Comparison of ENCODE assay signal across 2 cellular contexts in the genomic region with DNA sequence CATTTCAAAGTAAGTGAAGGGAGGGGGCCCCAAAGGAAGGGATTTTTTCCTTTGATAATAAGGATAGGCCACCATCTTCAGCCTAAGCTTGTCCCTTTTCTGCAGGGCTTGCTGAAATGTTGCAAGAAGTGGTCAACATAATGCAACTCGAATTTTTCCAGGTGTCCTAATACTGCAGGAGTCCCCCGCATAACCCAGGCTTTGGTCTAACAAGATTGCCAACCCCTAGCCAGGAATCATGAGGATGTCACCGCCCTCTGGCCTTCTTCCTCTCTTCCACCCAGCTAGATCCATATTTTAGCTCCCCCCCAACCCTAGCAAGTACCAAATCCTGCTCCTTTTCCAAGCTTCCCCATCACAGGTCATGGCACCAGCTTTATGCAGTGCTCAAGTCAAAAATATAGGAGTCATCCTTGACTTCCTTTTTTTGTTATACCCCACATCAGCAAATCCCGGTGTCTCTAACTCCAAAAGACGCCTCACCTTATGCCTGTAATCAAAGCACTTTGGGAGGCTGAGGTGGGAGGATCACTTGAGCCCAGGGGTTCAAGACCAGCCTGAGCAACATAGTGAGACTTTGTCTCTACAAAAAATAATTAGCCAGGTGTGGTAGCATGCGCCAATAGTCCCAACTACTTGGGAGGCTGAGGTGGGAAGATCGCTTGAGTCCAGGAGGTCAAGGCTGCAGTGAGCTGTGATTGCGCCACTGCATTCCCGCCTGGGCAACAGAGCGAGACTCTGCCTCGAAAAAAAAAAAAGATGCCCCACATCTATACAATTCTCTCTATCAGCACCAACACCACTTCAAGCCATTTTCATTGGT.
TF ChIP-seq lines count a peak whose summit lies in the region.

No MANE protein-coding gene starts in this region.

TF ChIP-seq in HEK293, 187 proteins besides CTCF, POLR2A, EP300 and RAD21:
- TF ChIP-seq, protein P1, sequence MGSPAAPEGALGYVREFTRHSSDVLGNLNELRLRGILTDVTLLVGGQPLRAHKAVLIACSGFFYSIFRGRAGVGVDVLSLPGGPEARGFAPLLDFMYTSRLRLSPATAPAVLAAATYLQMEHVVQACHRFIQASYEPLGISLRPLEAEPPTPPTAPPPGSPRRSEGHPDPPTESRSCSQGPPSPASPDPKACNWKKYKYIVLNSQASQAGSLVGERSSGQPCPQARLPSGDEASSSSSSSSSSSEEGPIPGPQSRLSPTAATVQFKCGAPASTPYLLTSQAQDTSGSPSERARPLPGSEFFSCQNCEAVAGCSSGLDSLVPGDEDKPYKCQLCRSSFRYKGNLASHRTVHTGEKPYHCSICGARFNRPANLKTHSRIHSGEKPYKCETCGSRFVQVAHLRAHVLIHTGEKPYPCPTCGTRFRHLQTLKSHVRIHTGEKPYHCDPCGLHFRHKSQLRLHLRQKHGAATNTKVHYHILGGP (tag by site-specific recombination; IDR thresholded peaks at IDR 0.05), result no peak
- no peak for TF ChIP-seq ZNF416 (tag by site-specific recombination; IDR thresholded peaks at IDR 0.05)
- peak; percentile 2 for TF ChIP-seq GLIS1 (tag by site-specific recombination; IDR thresholded peaks at IDR 0.05)
- no peak for TF ChIP-seq GFI1B (tag by site-specific recombination; IDR thresholded peaks at IDR 0.05)
- TF ChIP-seq ZNF324 (tag by site-specific recombination; IDR thresholded peaks at IDR 0.05), result no peak

TF ChIP-seq in H1, 55 proteins besides CTCF, POLR2A, EP300 and RAD21:
- TF ChIP-seq RFX5 (IDR thresholded peaks at IDR 0.05; ENCODE audit: borderline replicate concordance, low read depth, low read length) (no peak), JUND (IDR thresholded peaks at IDR 0.05; ENCODE audit: low read length) (no peak), POLR2AphosphoS5 (IDR thresholded peaks at IDR 0.05; ENCODE audit: low read depth, low read length) (no peak), NRF1 (IDR thresholded peaks at IDR 0.05; ENCODE audit: low read depth, low read length) (no peak), RXRA (IDR thresholded peaks at IDR 0.05; ENCODE audit: insufficient read depth, low read depth, low read length) (no peak), NANOG (IDR thresholded peaks at IDR 0.05; ENCODE audit: insufficient read depth, low read depth, low read length, poor library complexity, severe bottlenecking) (no peak), SIRT6 (IDR thresholded peaks at IDR 0.05; ENCODE audit: low read length) (no peak), RNF2 (IDR thresholded peaks at IDR 0.05; ENCODE audit: borderline replicate concordance, low read depth, low read length, missing control alignments, poor library complexity, severe bottlenecking) (no peak), CHD2 (IDR thresholded peaks at IDR 0.05; ENCODE audit: low read length) (no peak), FOSL1 (IDR thresholded peaks at IDR 0.05; ENCODE audit: insufficient read depth, low read depth, low read length) (no peak), TAF7 (optimal IDR thresholded peaks at IDR 0.05; ENCODE audit: borderline replicate concordance, low read depth, low read length) (no peak)
